ENCODE assay signal across 26 cellular contexts in genomic region chr18:74577019-74577418, GRCh38. TPM values are rescaled to one million over a fixed set of nuclear protein-coding genes. Genes with fewer than 3 reads are reported as not detected.
"Had no signal": no experiment of that assay in that cellular context is flagged by ENCODE, and none has a peak within 500 bp of the region (broad histone marks: within the 10 kb centered on the region; RNA-seq: fewer than 3 reads in every experiment).

No MANE protein-coding gene starts in this region.

- H3K4me1 ChIP-seq: adrenal gland, breast epithelium had no signal

- H3K4me1 Mint-ChIP-seq: activated naive CD8-positive, alpha-beta T cell treated with anti-CD3 and anti-CD28 coated beads, Interleukin-2, amount 10 ng/mL, durations not matched to agents 7 days and 5 days had no signal

- H3K27me3 ChIP-seq: breast epithelium had no signal

- H3K36me3 Mint-ChIP-seq: activated naive CD8-positive, alpha-beta T cell treated with anti-CD3 and anti-CD28 coated beads, Interleukin-2, amount 10 ng/mL, durations not matched to agents 7 days and 5 days had no signal

- H3K27ac Mint-ChIP-seq: activated CD8-positive, alpha-beta T cell treated with anti-CD3 and anti-CD28 coated beads, Interleukin-2, amount 10 ng/mL, durations not matched to agents 7 days and 5 days; activated naive CD8-positive, alpha-beta T cell treated with anti-CD3 and anti-CD28 coated beads, Interleukin-2, amount 10 ng/mL, durations not matched to agents 7 days and 5 days; T-helper 1 cell treated with Interleukin-12 subunit alpha and Interleukin-12 subunit beta and Interleukin-4 antibody, amounts not matched to agents 30 μg/mL and 1 μg/mL, for 36 hours had no signal

- DNase-seq: activated CD4-positive, alpha-beta T cell treated with anti-CD3 and anti-CD28 coated beads for 4 hours; activated CD4-positive, alpha-beta T cell treated with anti-CD3 and anti-CD28 coated beads, Interleukin-2, amount 50 U/mL, for 4 hours; activated CD8-positive, alpha-beta memory T cell treated with anti-CD3 and anti-CD28 coated beads, Interleukin-2, amount 50 U/mL, for 48 hours; activated CD8-positive, alpha-beta T cell treated with anti-CD3 and anti-CD28 coated beads, Interleukin-2, amount 10 ng/mL, durations not matched to agents 7 days and 5 days; activated naive CD4-positive, alpha-beta T cell treated with anti-CD3 and anti-CD28 coated beads, Interleukin-2, amount 50 U/mL, for 16 hours; activated naive CD8-positive, alpha-beta T cell treated with anti-CD3 and anti-CD28 coated beads, Interleukin-2, amount 10 ng/mL, durations not matched to agents 7 days and 5 days; activated T-cell treated with anti-CD3 and anti-CD28 coated beads, Interleukin-2, amount 50 U/mL, for 1 hour; anterior cingulate cortex; caudate nucleus; NCI-H1048; NCI-H146; NCI-H187 treated with DMSO at 0.1 percent for 48 hours; NCI-H2171; NCI-H2227 treated with DMSO at 0.1 percent for 48 hours; NCI-H446 treated with DMSO at 0.1 percent for 48 hours; NCI-H524 treated with DMSO at 0.1 percent for 48 hours; NCI-H748 treated with DMSO at 0.1 percent for 48 hours; RPMI8226 had no signal

- H3K9me3 Mint-ChIP-seq: activated naive CD8-positive, alpha-beta T cell treated with anti-CD3 and anti-CD28 coated beads, Interleukin-2, amount 10 ng/mL, durations not matched to agents 7 days and 5 days; T-helper 1 cell treated with Interleukin-12 subunit alpha and Interleukin-12 subunit beta and Interleukin-4 antibody, amounts not matched to agents 30 μg/mL and 1 μg/mL, for 36 hours had no signal

- H3K27ac ChIP-seq: adrenal gland had no signal

- H3K9me3 ChIP-seq: adrenal gland, breast epithelium had no signal

- H3K4me3 Mint-ChIP-seq: activated CD8-positive, alpha-beta T cell treated with anti-CD3 and anti-CD28 coated beads, Interleukin-2, amount 10 ng/mL, durations not matched to agents 7 days and 5 days; activated naive CD8-positive, alpha-beta T cell treated with anti-CD3 and anti-CD28 coated beads, Interleukin-2, amount 10 ng/mL, durations not matched to agents 7 days and 5 days; T-helper 1 cell treated with Interleukin-12 subunit alpha and Interleukin-12 subunit beta and Interleukin-4 antibody, amounts not matched to agents 30 μg/mL and 1 μg/mL, for 36 hours had no signal

- ATAC-seq: activated CD4-positive, CD25-positive, alpha-beta regulatory T cell treated with anti-CD3 and anti-CD28 coated beads, Interleukin-2, amount 50 U/mL, for 24 hours; activated CD8-positive, alpha-beta T cell treated with anti-CD3 and anti-CD28 coated beads, Interleukin-2, amount 10 ng/mL, durations not matched to agents 7 days and 5 days; Right ventricle myocardium inferior had no signal

RNA-seq across cellular contexts. Expression of gene CNDP1, which starts 42.7 kb away (rescaled TPM):
- total RNA-seq: activated CD8-positive, alpha-beta T cell treated with anti-CD3 and anti-CD28 coated beads, Interleukin-2, amount 10 ng/mL, durations not matched to agents 7 days and 5 days; activated naive CD8-positive, alpha-beta T cell treated with anti-CD3 and anti-CD28 coated beads, Interleukin-2, amount 10 ng/mL, durations not matched to agents 7 days and 5 days; adrenal gland; LHCN-M2; M059J; OCI-LY7; Right ventricle myocardium inferior had no signal
